In the genomic region with DNA sequence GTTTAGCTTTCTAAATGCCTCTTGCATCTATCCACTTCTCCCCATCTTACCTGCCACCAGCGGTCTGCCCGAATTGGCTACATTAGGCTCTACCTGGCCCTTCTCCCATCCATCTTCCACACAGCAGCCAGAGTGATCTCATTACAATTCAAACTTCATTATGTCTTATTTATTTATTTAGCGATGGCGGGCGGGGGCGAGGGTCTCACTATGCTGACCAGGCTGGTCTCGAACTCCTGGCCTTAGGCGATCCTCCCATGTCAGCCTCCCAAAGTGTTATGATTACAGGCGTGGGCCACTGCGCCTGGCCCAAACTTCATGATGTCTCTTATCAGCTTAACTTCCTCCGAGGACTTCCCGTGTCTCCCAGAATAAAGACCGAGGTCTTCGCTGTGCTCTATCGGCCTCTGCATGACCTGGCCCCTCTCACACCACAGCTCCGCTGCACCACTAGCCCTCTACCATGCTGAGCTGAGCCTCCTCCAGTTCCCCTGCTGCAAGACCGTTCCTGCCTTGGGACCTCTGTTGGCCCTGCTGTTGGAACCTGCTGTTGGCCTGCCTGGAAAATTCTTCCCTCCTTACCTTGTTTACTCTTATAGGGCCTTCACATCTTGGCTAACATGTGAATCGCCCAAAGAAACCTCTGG, we compare ENCODE assay signal across 8 cellular contexts. TPM values are rescaled to one million over a fixed set of nuclear protein-coding genes. Genes with fewer than 3 reads are reported as not detected.
DNase-seq lines count a peak whose midpoint lies in the region; ATAC-seq and TF ChIP-seq lines count a peak whose summit lies in the region.

No MANE protein-coding gene starts in this region.

- no peak for ATAC-seq in gastrocnemius medialis
- ATAC-seq in HG02763 (IDR thresholded peaks at IDR 0.05; ENCODE audit: unreplicated experiment) = no peak
- ATAC-seq in GM18907 (IDR thresholded peaks at IDR 0.05; ENCODE audit: unreplicated experiment) = no peak

- POLR2A ChIA-PET in activated CD4-positive, alpha-beta memory T cell treated with anti-CD3 and anti-CD28 coated beads, Interleukin-2, amount 10 ng/mL, durations not matched to agents 7 days and 5 days (lab: Charles Lee) = no interaction called here

- H3K27me3 ChIP-seq in left ventricle myocardium inferior (ENCODE audit: low read depth) (no peaks in the 10 kb centered on the region), gastrocnemius medialis (no peaks in the 10 kb centered on the region)

- TF ChIP-seq CTCF in left ventricle myocardium inferior (IDR thresholded peaks at IDR 0.05; ENCODE audit: borderline replicate concordance) = no peak
- no peak for TF ChIP-seq CTCF in gastrocnemius medialis (IDR thresholded peaks at IDR 0.05 in 4 of 5, conservative IDR thresholded peaks at IDR 0.05 in 1 of 5)

- peaks cover 10 to 12% (median 10%) of the 10 kb centered on the region in 3 donors for H3K4me1 Mint-ChIP-seq in IgD-negative memory B cell
- peaks cover 19% of the 10 kb centered on the region for H3K4me1 Mint-ChIP-seq in activated CD4-positive, alpha-beta memory T cell treated with anti-CD3 and anti-CD28 coated beads, Interleukin-2, amount 10 ng/mL, durations not matched to agents 7 days and 5 days

- H3K27ac Mint-ChIP-seq in IgD-negative memory B cell = peak overlapping the region; percentile 52 to 75 (median 67)
- H3K27ac Mint-ChIP-seq in activated CD4-positive, alpha-beta memory T cell treated with anti-CD3 and anti-CD28 coated beads, Interleukin-2, amount 10 ng/mL, durations not matched to agents 7 days and 5 days = no peak overlapping the region

- TF ChIP-seq POLR2A in gastrocnemius medialis (IDR thresholded peaks at IDR 0.05) = no peak

- peak overlapping the region; percentile 82 for H3K27ac ChIP-seq in left ventricle myocardium inferior (replicated peaks)
- peak overlapping the region; percentile 90 to 97 (median 95) for H3K27ac ChIP-seq in gastrocnemius medialis

- H3K4me3 ChIP-seq in left ventricle myocardium inferior (peak overlapping the region; percentile 96), gastrocnemius medialis (peak overlapping the region; percentile 78 to 99 (median 89))

- H3K9me3 ChIP-seq in left ventricle myocardium inferior (replicated peaks) (no peaks in the 10 kb centered on the region), gastrocnemius medialis (no peaks in the 10 kb centered on the region)

- H3K27me3 Mint-ChIP-seq in IgD-negative memory B cell = peaks cover 36% of the 10 kb centered on the region
- peaks cover 59% of the 10 kb centered on the region for H3K27me3 Mint-ChIP-seq in activated CD4-positive, alpha-beta memory T cell treated with anti-CD3 and anti-CD28 coated beads, Interleukin-2, amount 10 ng/mL, durations not matched to agents 7 days and 5 days

- CTCF ChIA-PET in activated CD4-positive, alpha-beta memory T cell treated with anti-CD3 and anti-CD28 coated beads, Interleukin-2, amount 10 ng/mL, durations not matched to agents 7 days and 5 days (lab: Charles Lee) = no interaction called here

- intact Hi-C loops in left ventricle myocardium inferior (cut with micrococcal nuclease) = no loop called here
- intact Hi-C loops in gastrocnemius medialis (cut with DNase I; ENCODE audit: low total_unique reads) = loop anchor here (5.0 kb wide), 2 partner anchors 125 to 1555 kb away; a partner anchor contains a TSS

- DNase-seq in GDM1 (lab: John Stamatoyannopoulos, UW) (peak; percentile 23), left ventricle myocardium inferior (no peak), gastrocnemius medialis (peak in 1 of 2 donors; percentile 19), amniotic stem cell (lab: John Stamatoyannopoulos, UW) (no peak)
- DNase-seq in activated CD4-positive, alpha-beta memory T cell treated with anti-CD3 and anti-CD28 coated beads, Interleukin-2, amount 10 ng/mL, durations not matched to agents 7 days and 5 days = no peak

- H3K9me3 Mint-ChIP-seq in IgD-negative memory B cell = peaks cover 0 to 7% (median 0%) of the 10 kb centered on the region in 3 donors
- no peaks in the 10 kb centered on the region for H3K9me3 Mint-ChIP-seq in activated CD4-positive, alpha-beta memory T cell treated with anti-CD3 and anti-CD28 coated beads, Interleukin-2, amount 10 ng/mL, durations not matched to agents 7 days and 5 days

- H3K4me1 ChIP-seq in left ventricle myocardium inferior (peaks cover 56% of the 10 kb centered on the region), gastrocnemius medialis (peaks cover 24 to 25% of the 10 kb centered on the region in 2 donors)

- in situ Hi-C loops in gastrocnemius medialis (cut with MboI; ENCODE audit: low sequenced_read_pairs in 4 of 4) = no loop called here

- peaks cover 1% of the 10 kb centered on the region for H3K36me3 Mint-ChIP-seq in IgD-negative memory B cell
- no peaks in the 10 kb centered on the region for H3K36me3 Mint-ChIP-seq in activated CD4-positive, alpha-beta memory T cell treated with anti-CD3 and anti-CD28 coated beads, Interleukin-2, amount 10 ng/mL, durations not matched to agents 7 days and 5 days (ENCODE audit: low read depth)

- H3K4me3 Mint-ChIP-seq in IgD-negative memory B cell = peak overlapping the region; percentile 13 to 89 (median 78)
- H3K4me3 Mint-ChIP-seq in activated CD4-positive, alpha-beta memory T cell treated with anti-CD3 and anti-CD28 coated beads, Interleukin-2, amount 10 ng/mL, durations not matched to agents 7 days and 5 days = peak overlapping the region; percentile 66

- H3K36me3 ChIP-seq in left ventricle myocardium inferior = peaks cover 4% of the 10 kb centered on the region
- H3K36me3 ChIP-seq in gastrocnemius medialis = no peaks in the 10 kb centered on the region

RNA-seq across cellular contexts. Expression of a gene that starts 0.9 kb away (rescaled TPM):
- polyA plus RNA-seq in IgD-negative memory B cell = 0.74 TPM
- 1 to 10 TPM; 1.7 to 1.9 TPM for total RNA-seq in activated CD4-positive, alpha-beta memory T cell treated with anti-CD3 and anti-CD28 coated beads, Interleukin-2, amount 10 ng/mL, durations not matched to agents 7 days and 5 days
- 144 TPM for total RNA-seq in left ventricle myocardium inferior
- total RNA-seq in gastrocnemius medialis = 100 to 1,000 TPM in 3 of 4 donors, 10 to 100 TPM in 1; 92.8 to 226 (median 134) TPM

Comparison
In these comparisons a context has a peak if more than half of its experiments do, and no peak if none do; other contexts are left out.
1. RNA of a gene that starts 0.9 kb away (total RNA-seq): 92.8 to 226 TPM in gastrocnemius medialis and 144 TPM in left ventricle myocardium inferior (single experiment); 1.7 to 1.9 TPM in activated CD4-positive, alpha-beta memory T cell treated with anti-CD3 and anti-CD28 coated beads, Interleukin-2, amount 10 ng/mL, durations not matched to agents 7 days and 5 days; every median in the first group is over 10 times any median in the second.